In the genomic region with DNA sequence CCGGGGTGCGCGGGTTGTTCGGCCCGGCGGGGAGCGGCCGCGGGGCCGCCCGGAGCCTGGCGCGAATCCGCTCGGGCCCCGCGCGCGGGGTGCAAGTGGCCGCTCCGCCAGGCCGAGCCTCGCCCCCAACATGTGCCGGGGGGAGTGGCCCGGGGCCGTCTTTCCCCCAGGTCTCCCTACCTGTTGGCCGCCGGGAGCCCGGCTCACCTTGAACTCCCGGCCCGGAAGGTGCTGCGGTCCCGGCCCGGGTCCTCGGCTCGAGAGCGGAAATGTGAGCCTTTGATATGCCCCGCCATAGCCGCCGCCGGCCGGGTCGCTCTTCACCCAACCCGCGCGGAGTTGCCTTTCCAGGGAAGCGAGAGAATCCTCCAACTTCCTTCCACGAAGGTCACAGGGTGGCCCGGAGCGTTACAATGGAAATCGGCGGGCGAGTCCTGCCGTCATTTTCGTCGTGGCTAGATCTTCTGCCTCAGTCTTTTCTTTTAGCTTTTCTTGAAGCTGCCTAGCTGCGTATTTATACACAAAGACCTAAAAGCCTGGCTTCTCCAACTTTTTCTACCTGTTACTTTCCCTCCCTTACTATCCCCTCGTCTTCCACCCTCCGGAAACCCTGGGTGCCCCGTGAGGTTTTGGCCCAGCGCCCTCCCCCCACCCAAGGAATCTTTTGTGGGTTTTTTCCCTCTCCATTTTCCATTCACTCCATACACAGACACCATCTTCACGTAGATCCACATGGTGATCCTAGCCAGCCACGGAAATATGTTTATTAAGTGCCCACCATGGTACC, we compare ENCODE assay signal across 2 cellular contexts.
A peak's percentile ranks its signal among the peaks of the same experiment; 100 is the strongest.
TF ChIP-seq lines count a peak whose summit lies in the region.

No MANE protein-coding gene starts in this region.

TF ChIP-seq in SK-N-SH treated with all-trans-retinoic acid at 6 μM for 48 hours, 23 proteins besides CTCF, POLR2A, EP300 and RAD21 (continued from another document):
- TF ChIP-seq, protein P1, sequence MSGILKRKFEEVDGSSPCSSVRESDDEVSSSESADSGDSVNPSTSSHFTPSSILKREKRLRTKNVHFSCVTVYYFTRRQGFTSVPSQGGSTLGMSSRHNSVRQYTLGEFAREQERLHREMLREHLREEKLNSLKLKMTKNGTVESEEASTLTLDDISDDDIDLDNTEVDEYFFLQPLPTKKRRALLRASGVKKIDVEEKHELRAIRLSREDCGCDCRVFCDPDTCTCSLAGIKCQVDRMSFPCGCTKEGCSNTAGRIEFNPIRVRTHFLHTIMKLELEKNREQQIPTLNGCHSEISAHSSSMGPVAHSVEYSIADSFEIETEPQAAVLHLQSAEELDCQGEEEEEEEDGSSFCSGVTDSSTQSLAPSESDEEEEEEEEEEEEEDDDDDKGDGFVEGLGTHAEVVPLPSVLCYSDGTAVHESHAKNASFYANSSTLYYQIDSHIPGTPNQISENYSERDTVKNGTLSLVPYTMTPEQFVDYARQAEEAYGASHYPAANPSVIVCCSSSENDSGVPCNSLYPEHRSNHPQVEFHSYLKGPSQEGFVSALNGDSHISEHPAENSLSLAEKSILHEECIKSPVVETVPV (CRISPR knock-in tag; IDR thresholded peaks at IDR 0.05): no peak
- TF ChIP-seq BACH2 (CRISPR knock-in tag; IDR thresholded peaks at IDR 0.05; ENCODE audit: borderline replicate concordance) (no peak), ARNTL (CRISPR knock-in tag; IDR thresholded peaks at IDR 0.05; ENCODE audit: borderline replicate concordance, low read depth) (no peak), ZFP30 (CRISPR knock-in tag; IDR thresholded peaks at IDR 0.05) (no peak), ISL1 (CRISPR knock-in tag; IDR thresholded peaks at IDR 0.05) (no peak), ESRRG (CRISPR knock-in tag; IDR thresholded peaks at IDR 0.05) (no peak), ZFP3 (CRISPR knock-in tag; IDR thresholded peaks at IDR 0.05) (no peak), GLIS3 (CRISPR knock-in tag; IDR thresholded peaks at IDR 0.05) (no peak), RARB (CRISPR knock-in tag; IDR thresholded peaks at IDR 0.05) (no peak), ZNF70 (CRISPR knock-in tag; IDR thresholded peaks at IDR 0.05) (no peak)
- TF ChIP-seq, protein P2, sequence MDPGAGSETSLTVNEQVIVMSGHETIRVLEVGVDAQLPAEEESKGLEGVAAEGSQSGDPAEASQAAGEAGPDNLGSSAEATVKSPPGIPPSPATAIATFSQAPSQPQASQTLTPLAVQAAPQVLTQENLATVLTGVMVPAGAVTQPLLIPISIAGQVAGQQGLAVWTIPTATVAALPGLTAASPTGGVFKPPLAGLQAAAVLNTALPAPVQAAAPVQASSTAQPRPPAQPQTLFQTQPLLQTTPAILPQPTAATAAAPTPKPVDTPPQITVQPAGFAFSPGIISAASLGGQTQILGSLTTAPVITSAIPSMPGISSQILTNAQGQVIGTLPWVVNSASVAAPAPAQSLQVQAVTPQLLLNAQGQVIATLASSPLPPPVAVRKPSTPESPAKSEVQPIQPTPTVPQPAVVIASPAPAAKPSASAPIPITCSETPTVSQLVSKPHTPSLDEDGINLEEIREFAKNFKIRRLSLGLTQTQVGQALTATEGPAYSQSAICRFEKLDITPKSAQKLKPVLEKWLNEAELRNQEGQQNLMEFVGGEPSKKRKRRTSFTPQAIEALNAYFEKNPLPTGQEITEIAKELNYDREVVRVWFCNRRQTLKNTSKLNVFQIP (CRISPR knock-in tag; IDR thresholded peaks at IDR 0.05; ENCODE audit: borderline replicate concordance, low read depth): no peak
- TF ChIP-seq, protein P3, sequence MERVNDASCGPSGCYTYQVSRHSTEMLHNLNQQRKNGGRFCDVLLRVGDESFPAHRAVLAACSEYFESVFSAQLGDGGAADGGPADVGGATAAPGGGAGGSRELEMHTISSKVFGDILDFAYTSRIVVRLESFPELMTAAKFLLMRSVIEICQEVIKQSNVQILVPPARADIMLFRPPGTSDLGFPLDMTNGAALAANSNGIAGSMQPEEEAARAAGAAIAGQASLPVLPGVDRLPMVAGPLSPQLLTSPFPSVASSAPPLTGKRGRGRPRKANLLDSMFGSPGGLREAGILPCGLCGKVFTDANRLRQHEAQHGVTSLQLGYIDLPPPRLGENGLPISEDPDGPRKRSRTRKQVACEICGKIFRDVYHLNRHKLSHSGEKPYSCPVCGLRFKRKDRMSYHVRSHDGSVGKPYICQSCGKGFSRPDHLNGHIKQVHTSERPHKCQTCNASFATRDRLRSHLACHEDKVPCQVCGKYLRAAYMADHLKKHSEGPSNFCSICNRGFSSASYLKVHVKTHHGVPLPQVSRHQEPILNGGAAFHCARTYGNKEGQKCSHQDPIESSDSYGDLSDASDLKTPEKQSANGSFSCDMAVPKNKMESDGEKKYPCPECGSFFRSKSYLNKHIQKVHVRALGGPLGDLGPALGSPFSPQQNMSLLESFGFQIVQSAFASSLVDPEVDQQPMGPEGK (CRISPR knock-in tag; IDR thresholded peaks at IDR 0.05; ENCODE audit: borderline replicate concordance): no peak

TF ChIP-seq in K562, 482 proteins besides CTCF, POLR2A, EP300 and RAD21 (continued from another document and continues in another):
- TF ChIP-seq, protein P4, sequence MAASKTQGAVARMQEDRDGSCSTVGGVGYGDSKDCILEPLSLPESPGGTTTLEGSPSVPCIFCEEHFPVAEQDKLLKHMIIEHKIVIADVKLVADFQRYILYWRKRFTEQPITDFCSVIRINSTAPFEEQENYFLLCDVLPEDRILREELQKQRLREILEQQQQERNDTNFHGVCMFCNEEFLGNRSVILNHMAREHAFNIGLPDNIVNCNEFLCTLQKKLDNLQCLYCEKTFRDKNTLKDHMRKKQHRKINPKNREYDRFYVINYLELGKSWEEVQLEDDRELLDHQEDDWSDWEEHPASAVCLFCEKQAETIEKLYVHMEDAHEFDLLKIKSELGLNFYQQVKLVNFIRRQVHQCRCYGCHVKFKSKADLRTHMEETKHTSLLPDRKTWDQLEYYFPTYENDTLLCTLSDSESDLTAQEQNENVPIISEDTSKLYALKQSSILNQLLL (CRISPR knock-in tag; IDR thresholded peaks at IDR 0.05; ENCODE audit: borderline replicate concordance): no peak
- TF ChIP-seq CEBPB (tag; IDR thresholded peaks at IDR 0.05): no peak
- TF ChIP-seq, protein P5, sequence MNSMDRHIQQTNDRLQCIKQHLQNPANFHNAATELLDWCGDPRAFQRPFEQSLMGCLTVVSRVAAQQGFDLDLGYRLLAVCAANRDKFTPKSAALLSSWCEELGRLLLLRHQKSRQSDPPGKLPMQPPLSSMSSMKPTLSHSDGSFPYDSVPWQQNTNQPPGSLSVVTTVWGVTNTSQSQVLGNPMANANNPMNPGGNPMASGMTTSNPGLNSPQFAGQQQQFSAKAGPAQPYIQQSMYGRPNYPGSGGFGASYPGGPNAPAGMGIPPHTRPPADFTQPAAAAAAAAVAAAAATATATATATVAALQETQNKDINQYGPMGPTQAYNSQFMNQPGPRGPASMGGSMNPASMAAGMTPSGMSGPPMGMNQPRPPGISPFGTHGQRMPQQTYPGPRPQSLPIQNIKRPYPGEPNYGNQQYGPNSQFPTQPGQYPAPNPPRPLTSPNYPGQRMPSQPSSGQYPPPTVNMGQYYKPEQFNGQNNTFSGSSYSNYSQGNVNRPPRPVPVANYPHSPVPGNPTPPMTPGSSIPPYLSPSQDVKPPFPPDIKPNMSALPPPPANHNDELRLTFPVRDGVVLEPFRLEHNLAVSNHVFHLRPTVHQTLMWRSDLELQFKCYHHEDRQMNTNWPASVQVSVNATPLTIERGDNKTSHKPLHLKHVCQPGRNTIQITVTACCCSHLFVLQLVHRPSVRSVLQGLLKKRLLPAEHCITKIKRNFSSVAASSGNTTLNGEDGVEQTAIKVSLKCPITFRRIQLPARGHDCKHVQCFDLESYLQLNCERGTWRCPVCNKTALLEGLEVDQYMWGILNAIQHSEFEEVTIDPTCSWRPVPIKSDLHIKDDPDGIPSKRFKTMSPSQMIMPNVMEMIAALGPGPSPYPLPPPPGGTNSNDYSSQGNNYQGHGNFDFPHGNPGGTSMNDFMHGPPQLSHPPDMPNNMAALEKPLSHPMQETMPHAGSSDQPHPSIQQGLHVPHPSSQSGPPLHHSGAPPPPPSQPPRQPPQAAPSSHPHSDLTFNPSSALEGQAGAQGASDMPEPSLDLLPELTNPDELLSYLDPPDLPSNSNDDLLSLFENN (IDR thresholded peaks at IDR 0.05; ENCODE audit: low read depth in 2 of 2, low read length in 2 of 2): no peak
- TF ChIP-seq, protein P6, sequence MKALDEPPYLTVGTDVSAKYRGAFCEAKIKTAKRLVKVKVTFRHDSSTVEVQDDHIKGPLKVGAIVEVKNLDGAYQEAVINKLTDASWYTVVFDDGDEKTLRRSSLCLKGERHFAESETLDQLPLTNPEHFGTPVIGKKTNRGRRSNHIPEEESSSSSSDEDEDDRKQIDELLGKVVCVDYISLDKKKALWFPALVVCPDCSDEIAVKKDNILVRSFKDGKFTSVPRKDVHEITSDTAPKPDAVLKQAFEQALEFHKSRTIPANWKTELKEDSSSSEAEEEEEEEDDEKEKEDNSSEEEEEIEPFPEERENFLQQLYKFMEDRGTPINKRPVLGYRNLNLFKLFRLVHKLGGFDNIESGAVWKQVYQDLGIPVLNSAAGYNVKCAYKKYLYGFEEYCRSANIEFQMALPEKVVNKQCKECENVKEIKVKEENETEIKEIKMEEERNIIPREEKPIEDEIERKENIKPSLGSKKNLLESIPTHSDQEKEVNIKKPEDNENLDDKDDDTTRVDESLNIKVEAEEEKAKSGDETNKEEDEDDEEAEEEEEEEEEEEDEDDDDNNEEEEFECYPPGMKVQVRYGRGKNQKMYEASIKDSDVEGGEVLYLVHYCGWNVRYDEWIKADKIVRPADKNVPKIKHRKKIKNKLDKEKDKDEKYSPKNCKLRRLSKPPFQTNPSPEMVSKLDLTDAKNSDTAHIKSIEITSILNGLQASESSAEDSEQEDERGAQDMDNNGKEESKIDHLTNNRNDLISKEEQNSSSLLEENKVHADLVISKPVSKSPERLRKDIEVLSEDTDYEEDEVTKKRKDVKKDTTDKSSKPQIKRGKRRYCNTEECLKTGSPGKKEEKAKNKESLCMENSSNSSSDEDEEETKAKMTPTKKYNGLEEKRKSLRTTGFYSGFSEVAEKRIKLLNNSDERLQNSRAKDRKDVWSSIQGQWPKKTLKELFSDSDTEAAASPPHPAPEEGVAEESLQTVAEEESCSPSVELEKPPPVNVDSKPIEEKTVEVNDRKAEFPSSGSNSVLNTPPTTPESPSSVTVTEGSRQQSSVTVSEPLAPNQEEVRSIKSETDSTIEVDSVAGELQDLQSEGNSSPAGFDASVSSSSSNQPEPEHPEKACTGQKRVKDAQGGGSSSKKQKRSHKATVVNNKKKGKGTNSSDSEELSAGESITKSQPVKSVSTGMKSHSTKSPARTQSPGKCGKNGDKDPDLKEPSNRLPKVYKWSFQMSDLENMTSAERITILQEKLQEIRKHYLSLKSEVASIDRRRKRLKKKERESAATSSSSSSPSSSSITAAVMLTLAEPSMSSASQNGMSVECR (CRISPR knock-in tag; IDR thresholded peaks at IDR 0.05): no peak
- TF ChIP-seq POLR2AphosphoS5 (IDR thresholded peaks at IDR 0.05; ENCODE audit: control insufficient read depth, insufficient read depth, low read depth, low read length): no peak
- TF ChIP-seq, protein P7, sequence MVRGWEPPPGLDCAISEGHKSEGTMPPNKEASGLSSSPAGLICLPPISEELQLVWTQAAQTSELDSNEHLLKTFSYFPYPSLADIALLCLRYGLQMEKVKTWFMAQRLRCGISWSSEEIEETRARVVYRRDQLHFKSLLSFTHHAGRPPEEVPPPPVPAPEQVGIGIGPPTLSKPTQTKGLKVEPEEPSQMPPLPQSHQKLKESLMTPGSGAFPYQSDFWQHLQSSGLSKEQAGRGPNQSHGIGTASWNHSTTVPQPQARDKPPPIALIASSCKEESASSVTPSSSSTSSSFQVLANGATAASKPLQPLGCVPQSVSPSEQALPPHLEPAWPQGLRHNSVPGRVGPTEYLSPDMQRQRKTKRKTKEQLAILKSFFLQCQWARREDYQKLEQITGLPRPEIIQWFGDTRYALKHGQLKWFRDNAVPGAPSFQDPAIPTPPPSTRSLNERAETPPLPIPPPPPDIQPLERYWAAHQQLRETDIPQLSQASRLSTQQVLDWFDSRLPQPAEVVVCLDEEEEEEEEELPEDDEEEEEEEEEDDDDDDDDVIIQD (CRISPR knock-in tag; IDR thresholded peaks at IDR 0.05): no peak
- TF ChIP-seq TOE1 (IDR thresholded peaks at IDR 0.05; ENCODE audit: borderline replicate concordance): no peak
- no peak for TF ChIP-seq TOE1 (CRISPR knock-in tag; IDR thresholded peaks at IDR 0.05; ENCODE audit: borderline replicate concordance, low read depth)
- no peak for TF ChIP-seq POLR2H (tag; IDR thresholded peaks at IDR 0.05; ENCODE audit: low read depth)
- TF ChIP-seq, protein P8, sequence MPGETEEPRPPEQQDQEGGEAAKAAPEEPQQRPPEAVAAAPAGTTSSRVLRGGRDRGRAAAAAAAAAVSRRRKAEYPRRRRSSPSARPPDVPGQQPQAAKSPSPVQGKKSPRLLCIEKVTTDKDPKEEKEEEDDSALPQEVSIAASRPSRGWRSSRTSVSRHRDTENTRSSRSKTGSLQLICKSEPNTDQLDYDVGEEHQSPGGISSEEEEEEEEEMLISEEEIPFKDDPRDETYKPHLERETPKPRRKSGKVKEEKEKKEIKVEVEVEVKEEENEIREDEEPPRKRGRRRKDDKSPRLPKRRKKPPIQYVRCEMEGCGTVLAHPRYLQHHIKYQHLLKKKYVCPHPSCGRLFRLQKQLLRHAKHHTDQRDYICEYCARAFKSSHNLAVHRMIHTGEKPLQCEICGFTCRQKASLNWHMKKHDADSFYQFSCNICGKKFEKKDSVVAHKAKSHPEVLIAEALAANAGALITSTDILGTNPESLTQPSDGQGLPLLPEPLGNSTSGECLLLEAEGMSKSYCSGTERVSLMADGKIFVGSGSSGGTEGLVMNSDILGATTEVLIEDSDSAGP (CRISPR knock-in tag; IDR thresholded peaks at IDR 0.05): no peak
- no peak for TF ChIP-seq NR2C2 (CRISPR knock-in tag; IDR thresholded peaks at IDR 0.05)
- peak; percentile 71 for TF ChIP-seq NR2C2 (tag; IDR thresholded peaks at IDR 0.05)
- TF ChIP-seq, protein P9, sequence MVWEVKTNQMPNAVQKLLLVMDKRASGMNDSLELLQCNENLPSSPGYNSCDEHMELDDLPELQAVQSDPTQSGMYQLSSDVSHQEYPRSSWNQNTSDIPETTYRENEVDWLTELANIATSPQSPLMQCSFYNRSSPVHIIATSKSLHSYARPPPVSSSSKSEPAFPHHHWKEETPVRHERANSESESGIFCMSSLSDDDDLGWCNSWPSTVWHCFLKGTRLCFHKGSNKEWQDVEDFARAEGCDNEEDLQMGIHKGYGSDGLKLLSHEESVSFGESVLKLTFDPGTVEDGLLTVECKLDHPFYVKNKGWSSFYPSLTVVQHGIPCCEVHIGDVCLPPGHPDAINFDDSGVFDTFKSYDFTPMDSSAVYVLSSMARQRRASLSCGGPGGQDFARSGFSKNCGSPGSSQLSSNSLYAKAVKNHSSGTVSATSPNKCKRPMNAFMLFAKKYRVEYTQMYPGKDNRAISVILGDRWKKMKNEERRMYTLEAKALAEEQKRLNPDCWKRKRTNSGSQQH (CRISPR knock-in tag; IDR thresholded peaks at IDR 0.05): no peak
- TF ChIP-seq, protein P10, sequence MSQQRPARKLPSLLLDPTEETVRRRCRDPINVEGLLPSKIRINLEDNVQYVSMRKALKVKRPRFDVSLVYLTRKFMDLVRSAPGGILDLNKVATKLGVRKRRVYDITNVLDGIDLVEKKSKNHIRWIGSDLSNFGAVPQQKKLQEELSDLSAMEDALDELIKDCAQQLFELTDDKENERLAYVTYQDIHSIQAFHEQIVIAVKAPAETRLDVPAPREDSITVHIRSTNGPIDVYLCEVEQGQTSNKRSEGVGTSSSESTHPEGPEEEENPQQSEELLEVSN (IDR thresholded peaks at IDR 0.05; ENCODE audit: borderline replicate concordance in 1 of 2, extremely low read depth in 1 of 2, insufficient read depth in 1 of 2, insufficient read length in 1 of 2, low read depth in 1 of 2, low read length in 1 of 2, poor library complexity in 1 of 2, severe bottlenecking in 1 of 2): peak; percentile 64 to 87
- no peak for TF ChIP-seq RHOXF2B (CRISPR knock-in tag; conservative IDR thresholded peaks at IDR 0.05)
- TF ChIP-seq PHB (CRISPR knock-in tag; IDR thresholded peaks at IDR 0.05): peak; percentile 43; the same call in 1 of the 2 replicates
- TF ChIP-seq HDAC1 (IDR thresholded peaks at IDR 0.05): no peak
